ENCODE assay signal across 18 cellular contexts in genomic region chr2:171479154-171479814, GRCh38. TPM values are rescaled to one million over a fixed set of nuclear protein-coding genes. Genes with fewer than 3 reads are reported as not detected.
DNase-seq lines count a peak whose midpoint lies in the region; ATAC-seq and TF ChIP-seq lines count a peak whose summit lies in the region.
"Had no signal": no experiment of that assay in that cellular context is flagged by ENCODE, and none has a peak within 500 bp of the region (broad histone marks: within the 10 kb centered on the region; RNA-seq: fewer than 3 reads in every experiment).

No MANE protein-coding gene starts in this region.

- no peaks in the 10 kb centered on the region for H3K79me2 ChIP-seq in hepatocyte

- H3K9me3 ChIP-seq in hepatocyte (ENCODE audit: low read depth): no peaks in the 10 kb centered on the region
- H3K9me3 ChIP-seq: pancreas, Peyer's patch had no signal

- H4K20me1 ChIP-seq in hepatocyte (ENCODE audit: insufficient read depth, poor library complexity, severe bottlenecking): no peaks in the 10 kb centered on the region

- no peak overlapping the region for H3K27ac ChIP-seq in hepatocyte
- H3K27ac ChIP-seq: cardiac muscle cell, pancreas, Peyer's patch, skin epidermis had no signal

- no peaks in the 10 kb centered on the region for H3K9me2 ChIP-seq in hepatocyte (replicated peaks; ENCODE audit: insufficient read depth)

- in situ Hi-C loops in GM13977 (cut with MboI; ENCODE audit: low pct_unique_long_range_greater_than_20kb, low sequenced_read_pairs, unreplicated experiment): no loop called here

- H3K4me1 ChIP-seq in hepatocyte (ENCODE audit: insufficient read depth): peaks cover 5% of the 10 kb centered on the region
- H3K4me1 ChIP-seq: pancreas, Peyer's patch had no signal

- H3K4me3 ChIP-seq in choroid plexus epithelial cell (ENCODE audit: low read depth, low read length): no peak overlapping the region
- H3K4me3 ChIP-seq in hepatocyte: no peak overlapping the region
- H3K4me3 ChIP-seq: cardiac muscle cell, pancreas, Peyer's patch, skin epidermis had no signal

- no peaks in the 10 kb centered on the region for H3K36me3 ChIP-seq in hepatocyte (replicated peaks; ENCODE audit: insufficient read depth, low read depth)

- H3K27me3 ChIP-seq in hepatocyte: no peaks in the 10 kb centered on the region
- H3K27me3 ChIP-seq: cardiac muscle cell, pancreas, Peyer's patch had no signal

- DNase-seq in GM13977 (ENCODE audit: low spot score): peak; percentile 36
- peak; percentile 14 for DNase-seq in choroid plexus epithelial cell (ENCODE audit: low read depth)
- no peak for DNase-seq in DMS53 treated with DMSO at 0.1 percent for 48 hours (lab: John Stamatoyannopoulos, UW; ENCODE audit: unreplicated experiment)
- DNase-seq in DMS114 treated with DMSO at 0.1 percent for 48 hours (lab: John Stamatoyannopoulos, UW; ENCODE audit: unreplicated experiment): no peak
- no peak for DNase-seq in hepatocyte (ENCODE audit: low spot score)
- DNase-seq: activated B cell treated with CpG ODN at 0.5 μM for 24 hours; activated CD8-positive, alpha-beta memory T cell treated with anti-CD3 and anti-CD28 coated beads, Interleukin-2, amount 10 ng/mL, durations not matched to agents 7 days and 5 days; activated naive CD4-positive, alpha-beta T cell treated with Interleukin-2 at 50 U/mL for 16 hours; effector memory CD4-positive, alpha-beta T cell; NCI-H69; pancreas; Peyer's patch had no signal

- no peak overlapping the region for H3K4me2 ChIP-seq in hepatocyte

- no peak overlapping the region for H2AFZ ChIP-seq in hepatocyte

- TF ChIP-seq CTCF in GM13977 (IDR thresholded peaks at IDR 0.05; ENCODE audit: extremely low read depth, insufficient read depth, missing control alignments): no peak
- TF ChIP-seq CTCF in choroid plexus epithelial cell (conservative IDR thresholded peaks at IDR 0.05; ENCODE audit: low read depth, low read length): no peak
- no peak for TF ChIP-seq CTCF in hepatocyte (IDR thresholded peaks at IDR 0.05; ENCODE audit: poor library complexity)

- ATAC-seq in GM21529 (IDR thresholded peaks at IDR 0.05; ENCODE audit: unreplicated experiment) (peak; percentile 70), HG03442 (IDR thresholded peaks at IDR 0.05; ENCODE audit: unreplicated experiment) (peak; percentile 76), GM18909 (IDR thresholded peaks at IDR 0.05; ENCODE audit: poor library complexity, unreplicated experiment) (no peak)
- ATAC-seq: activated CD8-positive, alpha-beta memory T cell treated with anti-CD3 and anti-CD28 coated beads, Interleukin-2, amount 10 ng/mL, durations not matched to agents 7 days and 5 days; pancreas had no signal

- 89% methylated on average over 3 of the region's 3 CpGs for WGBS in hepatocyte (ENCODE audit: low lambda C conversion rate, missing lambda C conversion rate)

RNA-seq across cellular contexts. Expression of gene CYBRD1, which starts 43.0 kb away (rescaled TPM):
- 66.1 and 66.4 TPM in 2 replicates for total RNA-seq in hepatocyte
- 42.4 and 46.0 TPM in 2 replicates for polyA plus RNA-seq in hepatocyte
- total RNA-seq: B cell had no signal

RNA-seq across cellular contexts. Expression of gene DCAF17, which starts 45.3 kb away (rescaled TPM):
- 12.0 and 14.2 TPM in 2 replicates for total RNA-seq in hepatocyte
- polyA plus RNA-seq in hepatocyte: 2.7 and 6.1 TPM in 2 replicates

RNA-seq across cellular contexts. Expression of gene METTL8, which starts 45.5 kb away (rescaled TPM):
- total RNA-seq in hepatocyte: 30.5 and 31.9 TPM in 2 replicates
- polyA plus RNA-seq in hepatocyte: 15.2 and 16.8 TPM in 2 replicates

Comparison
In these comparisons a context has a peak if more than half of its experiments do, and no peak if none do; other contexts are left out.
1. DNase-seq: peak in GM13977 (single experiment) and choroid plexus epithelial cell (single experiment); none in DMS53 treated with DMSO at 0.1 percent for 48 hours (single experiment), DMS114 treated with DMSO at 0.1 percent for 48 hours (single experiment) and hepatocyte (single experiment).